ENCODE assay signal across 8 cellular contexts in the genomic region with DNA sequence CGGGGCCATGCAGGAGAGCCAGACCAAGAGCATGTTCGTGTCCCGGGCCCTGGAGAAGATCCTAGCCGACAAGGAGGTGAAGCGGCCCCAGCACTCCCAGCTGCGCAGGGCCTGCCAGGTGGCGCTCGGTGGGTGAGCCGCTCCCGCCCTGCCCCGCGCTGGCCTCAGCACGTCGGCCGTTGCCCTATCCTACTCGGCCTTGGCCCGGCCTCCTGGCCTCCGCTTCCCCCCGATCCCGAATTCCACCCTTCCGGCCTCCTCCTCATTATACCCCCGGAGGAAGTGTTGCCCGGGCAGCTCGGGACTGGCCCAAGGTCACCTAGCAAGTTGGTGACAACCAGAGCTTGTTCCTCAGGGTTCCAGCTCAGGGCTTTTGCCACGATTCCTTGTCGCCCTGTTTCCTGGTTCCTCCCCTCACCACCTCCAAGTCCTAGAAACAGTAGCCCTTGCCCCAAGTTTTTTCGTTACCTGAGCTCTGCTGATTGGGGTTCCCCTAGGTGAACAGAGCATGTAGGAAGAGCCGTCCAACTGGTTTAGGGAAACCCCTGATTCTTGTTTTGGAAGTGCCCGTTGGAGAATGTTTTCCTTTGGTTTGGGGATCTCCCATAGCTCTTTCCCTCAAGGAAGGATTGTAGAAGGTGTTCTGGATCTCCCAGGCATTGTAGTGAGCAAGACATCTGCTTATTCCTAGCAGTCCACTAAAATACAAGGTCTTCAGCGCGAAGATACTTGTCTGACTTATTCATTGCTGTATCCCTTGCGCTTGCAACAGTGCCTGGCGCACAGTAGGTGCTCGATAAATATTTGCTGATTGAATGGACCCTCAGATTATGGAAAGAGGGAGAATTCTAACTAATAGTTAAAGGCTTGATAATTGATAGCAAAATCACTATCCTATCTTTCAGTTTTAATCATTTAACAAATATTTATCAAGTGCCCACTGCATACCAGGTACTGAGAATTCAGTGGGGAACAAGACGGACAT. TPM values are rescaled to one million over a fixed set of nuclear protein-coding genes. Genes with fewer than 3 reads are reported as not detected.
A peak's percentile ranks its signal among the peaks of the same experiment; 100 is the strongest.
DNase-seq lines count a peak whose midpoint lies in the region; ATAC-seq lines count a peak whose summit lies in the region.

No MANE protein-coding gene starts in this region.

- 10 to 14% methylated on average over 25 to 35 of the region's 35 CpGs for WGBS in aorta, 2 donors

- peak overlapping the region; percentile 87 to 95 (median 90) for H3K4me3 Mint-ChIP-seq in CD4-positive, alpha-beta memory T cell

- peaks cover 33 to 64% (median 45%) of the 10 kb centered on the region in 4 donors for H3K4me1 Mint-ChIP-seq in CD4-positive, alpha-beta memory T cell

- peak in 3 of 5 donors; percentile 16 to 42 (median 22) for DNase-seq in CD4-positive, alpha-beta memory T cell
- DNase-seq in SJSA1 (ENCODE audit: low read depth in 1 of 2, low spot score in 2 of 2) (peak; percentile 48 to 61), epidermal melanocyte (ENCODE audit: insufficient read length, low spot score) (peak; percentile 48), aorta (peak; percentile 68 to 81), cerebellar nuclear complex (lab: John Stamatoyannopoulos, UW) (no peak)

- H3K4me3 ChIP-seq in CD4-positive, alpha-beta memory T cell (ENCODE audit: low read length in 2 of 2), result peak overlapping the region; percentile 47 to 91
- H3K4me3 ChIP-seq in SJSA1, result peak overlapping the region; percentile 96
- peak overlapping the region; percentile 94 for H3K4me3 ChIP-seq in mucosa of stomach (ENCODE audit: low read length)
- peak overlapping the region; percentile 60 to 96 for H3K4me3 ChIP-seq in aorta (ENCODE audit: low read length in 2 of 2)

- H3K36me3 ChIP-seq in CD4-positive, alpha-beta memory T cell (ENCODE audit: insufficient read depth, low read length), result no peaks in the 10 kb centered on the region
- peaks cover 7% of the 10 kb centered on the region for H3K36me3 ChIP-seq in SJSA1
- H3K36me3 ChIP-seq in mucosa of stomach (ENCODE audit: control insufficient read depth, insufficient read depth, low read length), result no peaks in the 10 kb centered on the region
- no peaks in the 10 kb centered on the region for H3K36me3 ChIP-seq in aorta (ENCODE audit: control insufficient read depth in 1 of 2, insufficient read depth in 2 of 2, low read length in 1 of 2)

- POLR2A ChIA-PET in CD4-positive, alpha-beta memory T cell (lab: Charles Lee; ENCODE audit: partially characterized antibody), result interaction anchor here (0.7 to 1.7 kb wide), 6 partner anchors 16 to 292 kb away, joined by 3 to 7 read pairs (median 3); a partner anchor contains a TSS

- H3K9ac ChIP-seq in mucosa of stomach (ENCODE audit: low read length), result peak overlapping the region; percentile 93

- H3K9me3 ChIP-seq in CD4-positive, alpha-beta memory T cell (ENCODE audit: control insufficient read depth in 1 of 2, low read length in 2 of 2), result no peaks in the 10 kb centered on the region
- H3K9me3 ChIP-seq in SJSA1 (replicated peaks), result no peaks in the 10 kb centered on the region; the same call in 1 of the 2 replicates
- no peaks in the 10 kb centered on the region for H3K9me3 ChIP-seq in mucosa of stomach (ENCODE audit: control insufficient read depth, low read length)
- H3K9me3 ChIP-seq in aorta (ENCODE audit: control insufficient read depth, low read length), result no peaks in the 10 kb centered on the region

- intact Hi-C loops in CD4-positive, alpha-beta memory T cell (cut with micrococcal nuclease), result loop anchor here (1.0 kb wide), 1 partner anchor 124 kb away; a partner anchor contains a TSS
- intact Hi-C loops in aorta (cut with DNase I), result loop anchor here in 1 of 2 donors (5.0 kb wide), 1 partner anchor 60 kb away; no protein-coding TSS in a partner anchor

- peak overlapping the region; percentile 93 for H3K27ac ChIP-seq in CD4-positive, alpha-beta memory T cell (ENCODE audit: low read depth, low read length)
- peak overlapping the region; percentile 86 for H3K27ac ChIP-seq in SJSA1
- H3K27ac ChIP-seq in aorta (ENCODE audit: low read depth in 1 of 2, low read length in 2 of 2), result peak overlapping the region; percentile 78 to 80

- ATAC-seq in GM19397 (IDR thresholded peaks at IDR 0.05; ENCODE audit: unreplicated experiment), result peak; percentile 44
- ATAC-seq in HG03520 (IDR thresholded peaks at IDR 0.05; ENCODE audit: unreplicated experiment), result peak; percentile 28
- peak; percentile 58 for ATAC-seq in aorta (ENCODE audit: low FRiP score)

- H3K27ac Mint-ChIP-seq in CD4-positive, alpha-beta memory T cell, result peak overlapping the region; percentile 90 to 96 (median 95)

- no peaks in the 10 kb centered on the region for H3K27me3 Mint-ChIP-seq in CD4-positive, alpha-beta memory T cell

- peaks cover 4 to 9% of the 10 kb centered on the region in 2 donors for H3K36me3 Mint-ChIP-seq in CD4-positive, alpha-beta memory T cell

- H3K9me3 Mint-ChIP-seq in CD4-positive, alpha-beta memory T cell, result no peaks in the 10 kb centered on the region

- CTCF ChIA-PET in CD4-positive, alpha-beta memory T cell (lab: Charles Lee; ENCODE audit: partially characterized antibody), result interaction anchor here (1.9 kb wide), 1 partner anchor 14 kb away, joined by 4 read pairs; no protein-coding TSS in a partner anchor

- peaks cover 33% of the 10 kb centered on the region for H3K4me1 ChIP-seq in CD4-positive, alpha-beta memory T cell (ENCODE audit: insufficient read depth, low read length)
- H3K4me1 ChIP-seq in SJSA1 (replicated peaks), result peaks cover 10% of the 10 kb centered on the region
- peaks cover 24% of the 10 kb centered on the region for H3K4me1 ChIP-seq in mucosa of stomach (ENCODE audit: control insufficient read depth, insufficient read depth, low read length)
- peaks cover 0 to 4% of the 10 kb centered on the region in 2 donors for H3K4me1 ChIP-seq in aorta (ENCODE audit: control insufficient read depth in 1 of 2, insufficient read depth in 2 of 2, low read length in 2 of 2)

- no peaks in the 10 kb centered on the region for H3K27me3 ChIP-seq in CD4-positive, alpha-beta memory T cell (ENCODE audit: insufficient read depth, low read length)
- H3K27me3 ChIP-seq in SJSA1 (replicated peaks) (no peaks in the 10 kb centered on the region), mucosa of stomach (ENCODE audit: control insufficient read depth, insufficient read depth, low read length) (no peaks in the 10 kb centered on the region), aorta (ENCODE audit: control insufficient read depth in 1 of 2, insufficient read depth in 2 of 2, low read length in 1 of 2) (no peaks in the 10 kb centered on the region)

RNA-seq across cellular contexts. Expression of a gene that starts 0.7 kb away (rescaled TPM):
- total RNA-seq in CD4-positive, alpha-beta memory T cell, result 10 to 100 TPM; 27.3 to 28.1 TPM
- 1 to 10 TPM; 4.7 to 9.5 TPM for polyA plus RNA-seq in CD4-positive, alpha-beta memory T cell
- total RNA-seq in SJSA1 (2014; rRNA removed; shearing (Covaris generic)), result 21.9 and 32.9 TPM in 2 replicates
- 10 to 100 TPM; 29.0 to 30.2 TPM for total RNA-seq in aorta
- polyA plus RNA-seq in aorta, result 1 to 10 TPM; 5.8 to 9.6 TPM

Comparison
In these comparisons a context has a peak if more than half of its experiments do, and no peak if none do; other contexts are left out.
1. DNase-seq: peak in CD4-positive, alpha-beta memory T cell (3 of 5), SJSA1 (2 of 2), epidermal melanocyte (single experiment) and aorta (2 of 2); none in cerebellar nuclear complex (0 of 2).
2. Peak in every context shown above with its lines, with median percentiles within 50 percentile points of each other: H3K27ac ChIP-seq, H3K4me3 ChIP-seq and ATAC-seq.